ENCODE assay signal across 16 cellular contexts in genomic region chr6:44008821-44009370, GRCh38.
"Had no signal": no experiment of that assay in that cellular context is flagged by ENCODE, and none has a peak within 500 bp of the region (broad histone marks: within the 10 kb centered on the region; RNA-seq: fewer than 3 reads in every experiment).

No MANE protein-coding gene starts in this region.

- H3K27ac ChIP-seq: neutrophil had no signal

- H3K4me3 Mint-ChIP-seq: brain; immature natural killer cell; memory B cell; naive thymus-derived CD8-positive, alpha-beta T cell; T-helper 2 cell treated with Interferon-gamma antibody and Interleukin-4, amounts not matched to agents 5 μg/mL and 100 μg/mL, for 36 hours had no signal

- H3K27me3 Mint-ChIP-seq: brain had no signal

- H3K27ac Mint-ChIP-seq: memory B cell; naive thymus-derived CD8-positive, alpha-beta T cell; T-helper 2 cell treated with Interferon-gamma antibody and Interleukin-4, amounts not matched to agents 5 μg/mL and 100 μg/mL, for 36 hours had no signal

- H3K4me3 ChIP-seq: gastrocnemius medialis, heart left ventricle had no signal

- DNase-seq: activated naive CD4-positive, alpha-beta T cell; anterior cingulate cortex; central memory CD4-positive, alpha-beta T cell; gastrocnemius medialis; immature natural killer cell; kidney glomerular epithelial cell; naive thymus-derived CD8-positive, alpha-beta T cell; SK-N-SH; stimulated activated CD4-positive, alpha-beta T cell treated with anti-CD3 and anti-CD28 coated beads, Interleukin-12 subunit alpha, Interleukin-12 subunit beta, amount 100 ng/mL, for 4 hours; stimulated activated CD4-positive, alpha-beta T cell treated with anti-CD3 and anti-CD28 coated beads, Interleukin-2, amount 100 ng/mL, for 24 hours; stimulated activated naive CD4-positive, alpha-beta T cell treated with Interleukin-2 at 50 U/mL for 16 hours had no signal

- H3K4me1 Mint-ChIP-seq: memory B cell had no signal

- H3K27me3 ChIP-seq: gastrocnemius medialis had no signal

- H3K36me3 ChIP-seq: gastrocnemius medialis, heart left ventricle, neutrophil had no signal

- H3K9ac ChIP-seq: SK-N-SH had no signal

- H3K9me2 ChIP-seq: SK-N-SH had no signal

- H3K36me3 Mint-ChIP-seq: brain; immature natural killer cell; memory B cell; naive thymus-derived CD8-positive, alpha-beta T cell had no signal

- H3K4me2 ChIP-seq: SK-N-SH had no signal

- ATAC-seq: gastrocnemius medialis; heart left ventricle; naive thymus-derived CD8-positive, alpha-beta T cell had no signal

- H3K9me3 ChIP-seq: gastrocnemius medialis, heart left ventricle, neutrophil, SK-N-SH had no signal

- H3K9me3 Mint-ChIP-seq: immature natural killer cell; memory B cell; naive thymus-derived CD8-positive, alpha-beta T cell; T-helper 2 cell treated with Interferon-gamma antibody and Interleukin-4, amounts not matched to agents 5 μg/mL and 100 μg/mL, for 36 hours had no signal
